Comparison of ENCODE assay signal across 8 cellular contexts in genomic region chr1:206797534-206798383, GRCh38. TPM values are rescaled to one million over a fixed set of nuclear protein-coding genes. Genes with fewer than 3 reads are reported as not detected.
DNase-seq lines count a peak whose midpoint lies in the region; ATAC-seq and TF ChIP-seq lines count a peak whose summit lies in the region.

No MANE protein-coding gene starts in this region.

- no peak overlapping the region for H3K27ac ChIP-seq in cardiac muscle cell

- TF ChIP-seq CTCF in cardiac muscle cell (IDR thresholded peaks at IDR 0.05; ENCODE audit: low read depth, low read length), result peak; percentile 65
- peak; percentile 53 for TF ChIP-seq CTCF in fibroblast of mammary gland (conservative IDR thresholded peaks at IDR 0.05; ENCODE audit: control insufficient read depth, insufficient read depth, low read depth, low read length)

- no peaks in the 10 kb centered on the region for H3K27me3 Mint-ChIP-seq in stimulated activated naive B cell treated with anti-CD40 and anti-IgM and Interleukin-4, amounts not matched to agents 10 μg/mL and 1 μg/mL and 100 μg/mL, for 72 hours

- no peak overlapping the region for H3K27ac Mint-ChIP-seq in stimulated activated naive B cell treated with anti-CD40 and anti-IgM and Interleukin-4, amounts not matched to agents 10 μg/mL and 1 μg/mL and 100 μg/mL, for 72 hours

- DNase-seq in cardiac muscle cell (ENCODE audit: low read depth in 1 of 2, low spot score in 1 of 2) (peak; percentile 34 to 39), Right ventricle myocardium inferior (ENCODE audit: missing footprints) (no peak), NT2/D1 (ENCODE audit: low read depth, low spot score) (peak; percentile 57), fibroblast of mammary gland (ENCODE audit: low read depth) (no peak), putamen (ENCODE audit: low spot score) (no peak), DMS153 (lab: John Stamatoyannopoulos, UW) (no peak)
- DNase-seq in stimulated activated naive B cell treated with anti-CD40 and anti-IgM and Interleukin-4, amounts not matched to agents 10 μg/mL and 1 μg/mL and 100 μg/mL, for 72 hours, result no peak

- no peak overlapping the region for H3K4me3 Mint-ChIP-seq in stimulated activated naive B cell treated with anti-CD40 and anti-IgM and Interleukin-4, amounts not matched to agents 10 μg/mL and 1 μg/mL and 100 μg/mL, for 72 hours

- intact Hi-C loops in Right ventricle myocardium inferior (cut with DNase I), result no loop called here

- H3K9ac ChIP-seq in NT2/D1 (ENCODE audit: insufficient read length, low read depth), result no peak overlapping the region

- H3K9me3 ChIP-seq in cardiac muscle cell (ENCODE audit: low read depth) (no peaks in the 10 kb centered on the region), NT2/D1 (ENCODE audit: insufficient read depth, low read length) (no peaks in the 10 kb centered on the region)

- peaks cover 68 to 73% of the 10 kb centered on the region in 2 donors for H3K4me1 Mint-ChIP-seq in stimulated activated naive B cell treated with anti-CD40 and anti-IgM and Interleukin-4, amounts not matched to agents 10 μg/mL and 1 μg/mL and 100 μg/mL, for 72 hours

- no peak overlapping the region for H3K4me3 ChIP-seq in cardiac muscle cell
- no peak overlapping the region for H3K4me3 ChIP-seq in NT2/D1 (ENCODE audit: insufficient read length, low read depth)
- no peak overlapping the region for H3K4me3 ChIP-seq in fibroblast of mammary gland (ENCODE audit: control insufficient read depth, low read depth, low read length)

- ATAC-seq in Right ventricle myocardium inferior (no peak), HG03139 (IDR thresholded peaks at IDR 0.05; ENCODE audit: unreplicated experiment) (no peak)
- peak; percentile 16 to 39 for ATAC-seq in stimulated activated naive B cell treated with anti-CD40 and anti-IgM and Interleukin-4, amounts not matched to agents 10 μg/mL and 1 μg/mL and 100 μg/mL, for 72 hours (replicated peaks)

- H3K27me3 ChIP-seq in cardiac muscle cell (no peaks in the 10 kb centered on the region), NT2/D1 (ENCODE audit: insufficient read depth, insufficient read length) (no peaks in the 10 kb centered on the region)

- H3K4me1 ChIP-seq in cardiac muscle cell (ENCODE audit: low read depth) (no peaks in the 10 kb centered on the region), NT2/D1 (ENCODE audit: insufficient read depth, insufficient read length) (no peaks in the 10 kb centered on the region)

- H3K36me3 Mint-ChIP-seq in stimulated activated naive B cell treated with anti-CD40 and anti-IgM and Interleukin-4, amounts not matched to agents 10 μg/mL and 1 μg/mL and 100 μg/mL, for 72 hours, result peaks cover 0 to 3% of the 10 kb centered on the region in 2 donors

- H3K36me3 ChIP-seq in cardiac muscle cell, result no peaks in the 10 kb centered on the region
- H3K36me3 ChIP-seq in NT2/D1 (ENCODE audit: insufficient read depth, insufficient read length, low read length), result no peaks in the 10 kb centered on the region

- H3K9me3 Mint-ChIP-seq in stimulated activated naive B cell treated with anti-CD40 and anti-IgM and Interleukin-4, amounts not matched to agents 10 μg/mL and 1 μg/mL and 100 μg/mL, for 72 hours, result peaks cover 1 to 4% of the 10 kb centered on the region in 2 donors

RNA-seq across cellular contexts. Expression of gene IL10, which starts 25.5 kb away (rescaled TPM):
- not detected in 2 replicates for total RNA-seq in cardiac muscle cell
- polyA plus RNA-seq in cardiac muscle cell, result not detected in 2 replicates
- 0.54 TPM for total RNA-seq in Right ventricle myocardium inferior

RNA-seq across cellular contexts. Expression of gene IL19, which starts 27.2 kb away (rescaled TPM):
- total RNA-seq in cardiac muscle cell, result not detected in 2 replicates
- polyA plus RNA-seq in cardiac muscle cell, result not detected in 2 replicates
- not detected for total RNA-seq in Right ventricle myocardium inferior

Comparison
In these comparisons a context has a peak if more than half of its experiments do, and no peak if none do; other contexts are left out.
1. DNase-seq: peak in cardiac muscle cell (2 of 2) and NT2/D1 (single experiment); none in Right ventricle myocardium inferior (single experiment), fibroblast of mammary gland (single experiment), stimulated activated naive B cell treated with anti-CD40 and anti-IgM and Interleukin-4, amounts not matched to agents 10 μg/mL and 1 μg/mL and 100 μg/mL, for 72 hours (single experiment), putamen (single experiment) and DMS153 (single experiment).
2. ATAC-seq: peak in stimulated activated naive B cell treated with anti-CD40 and anti-IgM and Interleukin-4, amounts not matched to agents 10 μg/mL and 1 μg/mL and 100 μg/mL, for 72 hours (2 of 2); none in Right ventricle myocardium inferior (single experiment) and HG03139 (single experiment).